ENCODE assay signal across 11 cellular contexts in genomic region chr5:126508251-126508961, GRCh38.
DNase-seq lines count a peak whose midpoint lies in the region; ATAC-seq and TF ChIP-seq lines count a peak whose summit lies in the region.
"Had no signal": no experiment of that assay in that cellular context is flagged by ENCODE, and none has a peak within 500 bp of the region (broad histone marks: within the 10 kb centered on the region; RNA-seq: fewer than 3 reads in every experiment).

No MANE protein-coding gene starts in this region.

- H3F3A ChIP-seq in neural progenitor cell (ENCODE audit: low read depth), result no peaks in the 10 kb centered on the region

- 98% methylated on average over 13 of the region's 13 CpGs for WGBS in mammary epithelial cell (ENCODE audit: low coverage, missing lambda C conversion rate)

- H3K27ac ChIP-seq in CD4-positive, alpha-beta memory T cell (ENCODE audit: low read depth, low read length), result peak overlapping the region; percentile 29
- no peak overlapping the region for H3K27ac ChIP-seq in mammary epithelial cell (ENCODE audit: insufficient read depth, low read depth, low read length)
- no peak overlapping the region for H3K27ac ChIP-seq in neural progenitor cell
- H3K27ac ChIP-seq: SJSA1 had no signal

- in situ Hi-C loops in mammary epithelial cell (cut with MboI; ENCODE audit: low sequenced_read_pairs in 2 of 2), result no loop called here

- POLR2A ChIA-PET in CD4-positive, alpha-beta memory T cell (lab: Charles Lee; ENCODE audit: partially characterized antibody), result interaction anchor here (0.8 to 1.6 kb wide), 2 partner anchors 8 to 58 kb away, joined by 4 to 5 read pairs; no protein-coding TSS in a partner anchor

- H3K4me3 Mint-ChIP-seq in CD4-positive, alpha-beta memory T cell, result peak overlapping the region; percentile 57 to 88 (median 80)
- no peak overlapping the region for H3K4me3 Mint-ChIP-seq in neural progenitor cell
- H3K4me3 Mint-ChIP-seq in progenitor cell of endocrine pancreas (ENCODE audit: low read depth), result no peak overlapping the region
- H3K4me3 Mint-ChIP-seq: nephron had no signal

- H3K4me1 ChIP-seq in CD4-positive, alpha-beta memory T cell (ENCODE audit: insufficient read depth, low read length), result peaks cover 28% of the 10 kb centered on the region
- peaks cover 18% of the 10 kb centered on the region for H3K4me1 ChIP-seq in mammary epithelial cell (ENCODE audit: insufficient read depth, low read length)
- H3K4me1 ChIP-seq in neural progenitor cell, result no peaks in the 10 kb centered on the region

- peak in 1 of 5 donors; percentile 42 for DNase-seq in CD4-positive, alpha-beta memory T cell
- DNase-seq in NB4 (ENCODE audit: low read depth) (peak; percentile 75), mammary epithelial cell (no peak), neural progenitor cell (ENCODE audit: low spot score) (no peak), progenitor cell of endocrine pancreas (ENCODE audit: low spot score, unreplicated experiment) (no peak), DMS 273 treated with DMSO at 0.1 percent for 48 hours (lab: John Stamatoyannopoulos, UW) (no peak)
- no peak for DNase-seq in stimulated activated CD4-positive, alpha-beta T cell treated with anti-CD3 and anti-CD28 coated beads, Interleukin-4, amount 100 ng/mL, for 4 hours
- DNase-seq: NCI-H146 had no signal

- ATAC-seq in GM21367 (IDR thresholded peaks at IDR 0.05; ENCODE audit: unreplicated experiment), result no peak

- peak overlapping the region; percentile 39 to 95 (median 88) for H3K27ac Mint-ChIP-seq in CD4-positive, alpha-beta memory T cell
- H3K27ac Mint-ChIP-seq in neural progenitor cell (peak overlapping the region; percentile 26), progenitor cell of endocrine pancreas (no peak overlapping the region)
- H3K27ac Mint-ChIP-seq: nephron had no signal

- H3K9ac ChIP-seq in mammary epithelial cell (ENCODE audit: insufficient read depth, low read length) (no peak overlapping the region), neural progenitor cell (no peak overlapping the region)

- no TSS peak for BruUV-seq in mammary epithelial cell (replicated peaks; lab: Mats Ljungman, UMichigan)

- no peaks in the 10 kb centered on the region for H3K27me3 Mint-ChIP-seq in CD4-positive, alpha-beta memory T cell
- H3K27me3 Mint-ChIP-seq in neural progenitor cell (ENCODE audit: insufficient read depth, low read depth), result peaks cover 9% of the 10 kb centered on the region
- H3K27me3 Mint-ChIP-seq in progenitor cell of endocrine pancreas, result no peaks in the 10 kb centered on the region

- no peaks in the 10 kb centered on the region for H4K20me1 ChIP-seq in mammary epithelial cell (ENCODE audit: insufficient read depth, low read length)
- no peaks in the 10 kb centered on the region for H4K20me1 ChIP-seq in neural progenitor cell (ENCODE audit: low read depth)

- no peak for TF ChIP-seq POLR2A in NB4 (IDR thresholded peaks at IDR 0.05; ENCODE audit: extremely low read depth, insufficient read length)

- dilution Hi-C loops in mammary epithelial cell (cut with HindIII; ENCODE audit: low sequenced_read_pairs), result no loop called here

- H3K4me1 Mint-ChIP-seq in CD4-positive, alpha-beta memory T cell, result peaks cover 25 to 45% (median 39%) of the 10 kb centered on the region in 4 donors
- H3K4me1 Mint-ChIP-seq in neural progenitor cell (peaks cover 30% of the 10 kb centered on the region), progenitor cell of endocrine pancreas (ENCODE audit: low read depth) (peaks cover 4% of the 10 kb centered on the region)

- H3K79me2 ChIP-seq in mammary epithelial cell (ENCODE audit: insufficient read depth, low read length), result no peaks in the 10 kb centered on the region
- no peaks in the 10 kb centered on the region for H3K79me2 ChIP-seq in neural progenitor cell (ENCODE audit: low read depth)

- TF ChIP-seq CTCF in NB4 (IDR thresholded peaks at IDR 0.05; ENCODE audit: low read depth, low read length), result no peak
- TF ChIP-seq CTCF in mammary epithelial cell (conservative IDR thresholded peaks at IDR 0.05 in 1 of 2, IDR thresholded peaks at IDR 0.05 in 1 of 2; ENCODE audit: extremely low read depth in 1 of 2, insufficient read depth in 1 of 2, low read depth in 1 of 2, low read length in 2 of 2), result no peak
- TF ChIP-seq CTCF in neural progenitor cell (IDR thresholded peaks at IDR 0.05), result no peak
- no peak for TF ChIP-seq CTCF in progenitor cell of endocrine pancreas (IDR thresholded peaks at IDR 0.05; ENCODE audit: unreplicated experiment)

- CTCF ChIA-PET in CD4-positive, alpha-beta memory T cell (lab: Charles Lee; ENCODE audit: partially characterized antibody), result interaction anchor here (0.7 to 1.2 kb wide), 4 partner anchors 9 to 169 kb away, joined by 3 to 9 read pairs (median 3); partner anchors contain the start of gene ALDH7A1
- CTCF ChIA-PET in mammary epithelial cell (lab: Charles Lee; ENCODE audit: low non-redundant PET), result no interaction called here

- H3K4me3 ChIP-seq in CD4-positive, alpha-beta memory T cell (ENCODE audit: low read length in 2 of 2), result peak overlapping the region; percentile 2 to 39
- H3K4me3 ChIP-seq in NB4 (ENCODE audit: low read depth, low read length) (peak overlapping the region; percentile 43), mammary epithelial cell (replicated peaks in 1 of 3; ENCODE audit: insufficient read depth in 1 of 3, low read depth in 2 of 3, low read length in 3 of 3) (no peak overlapping the region), neural progenitor cell (no peak overlapping the region)
- H3K4me3 ChIP-seq: SJSA1 had no signal

- no peaks in the 10 kb centered on the region for H3K27me3 ChIP-seq in CD4-positive, alpha-beta memory T cell (ENCODE audit: insufficient read depth, low read length)
- H3K27me3 ChIP-seq in mammary epithelial cell (ENCODE audit: insufficient read depth, low read length) (no peaks in the 10 kb centered on the region), neural progenitor cell (no peaks in the 10 kb centered on the region)
- H3K27me3 ChIP-seq: SJSA1 had no signal

- H3K36me3 Mint-ChIP-seq in CD4-positive, alpha-beta memory T cell, result no peaks in the 10 kb centered on the region
- H3K36me3 Mint-ChIP-seq in neural progenitor cell (peaks cover 1% of the 10 kb centered on the region), progenitor cell of endocrine pancreas (ENCODE audit: insufficient read depth) (no peaks in the 10 kb centered on the region)

- H3K36me3 ChIP-seq in CD4-positive, alpha-beta memory T cell (ENCODE audit: insufficient read depth, low read length), result no peaks in the 10 kb centered on the region
- H3K36me3 ChIP-seq in mammary epithelial cell (ENCODE audit: insufficient read depth, low read length) (no peaks in the 10 kb centered on the region), neural progenitor cell (no peaks in the 10 kb centered on the region)
- H3K36me3 ChIP-seq: SJSA1 had no signal

- H3K4me2 ChIP-seq in mammary epithelial cell (ENCODE audit: insufficient read depth, low read depth, low read length) (peak overlapping the region; percentile 51), neural progenitor cell (no peak overlapping the region)

- H3K9me3 Mint-ChIP-seq in CD4-positive, alpha-beta memory T cell, result no peaks in the 10 kb centered on the region
- H3K9me3 Mint-ChIP-seq in neural progenitor cell (peaks cover 10% of the 10 kb centered on the region), progenitor cell of endocrine pancreas (ENCODE audit: low read depth) (no peaks in the 10 kb centered on the region)

- H2AFZ ChIP-seq in mammary epithelial cell (ENCODE audit: low read depth, low read length) (peak overlapping the region; percentile 75), neural progenitor cell (replicated peaks) (no peak overlapping the region)

- no peaks in the 10 kb centered on the region for H3K9me3 ChIP-seq in CD4-positive, alpha-beta memory T cell (ENCODE audit: control insufficient read depth in 1 of 2, low read length in 2 of 2)
- H3K9me3 ChIP-seq in mammary epithelial cell (replicated peaks; ENCODE audit: insufficient read depth, low read length) (no peaks in the 10 kb centered on the region), neural progenitor cell (ENCODE audit: low read depth) (no peaks in the 10 kb centered on the region)
- H3K9me3 ChIP-seq: SJSA1 had no signal

- intact Hi-C loops in CD4-positive, alpha-beta memory T cell (cut with micrococcal nuclease), result loop anchor here (5.0 kb wide), 1 partner anchor 61 kb away; no protein-coding TSS in a partner anchor
- intact Hi-C loops in mammary epithelial cell (cut with micrococcal nuclease), result no loop called here

Comparison
In these comparisons a context has a peak if more than half of its experiments do, and no peak if none do; other contexts are left out.
1. H3K4me3 ChIP-seq: peak in CD4-positive, alpha-beta memory T cell (2 of 2) and NB4 (single experiment); none in mammary epithelial cell (0 of 3) and neural progenitor cell (single experiment).
2. H3K4me3 Mint-ChIP-seq: peak in CD4-positive, alpha-beta memory T cell (8 of 8); none in neural progenitor cell (single experiment) and progenitor cell of endocrine pancreas (single experiment).